In genomic region chr9:105330755-105331154, GRCh38 we compare ENCODE assay signal across 1 cellular context.
A peak's percentile ranks its signal among the peaks of the same experiment; 100 is the strongest.
TF ChIP-seq lines count a peak whose summit lies in the region.

No MANE protein-coding gene starts in this region.

TF ChIP-seq in HepG2, 621 proteins besides CTCF, POLR2A, EP300 and RAD21 (continued from another document and continues in another):
- no peak for TF ChIP-seq ZBTB26 (CRISPR knock-in tag; IDR thresholded peaks at IDR 0.05; ENCODE audit: borderline replicate concordance)
- no peak for TF ChIP-seq ZNF326 (CRISPR knock-in tag; IDR thresholded peaks at IDR 0.05; ENCODE audit: borderline replicate concordance)
- TF ChIP-seq PLSCR1 (CRISPR knock-in tag; IDR thresholded peaks at IDR 0.05; ENCODE audit: borderline replicate concordance) = no peak
- no peak for TF ChIP-seq MZF1 (CRISPR knock-in tag; IDR thresholded peaks at IDR 0.05; ENCODE audit: borderline replicate concordance)
- TF ChIP-seq ZNF335 (CRISPR knock-in tag; IDR thresholded peaks at IDR 0.05) = peak; percentile 59; the same call in 1 of the 2 replicates
- TF ChIP-seq POGZ (CRISPR knock-in tag; IDR thresholded peaks at IDR 0.05) = peak; percentile 46
- no peak for TF ChIP-seq ZNF343 (CRISPR knock-in tag; IDR thresholded peaks at IDR 0.05)
- no peak for TF ChIP-seq MATR3 (CRISPR knock-in tag; IDR thresholded peaks at IDR 0.05)
- peak; percentile 37; the same call in 1 of the 2 replicates for TF ChIP-seq ATF2 (CRISPR knock-in tag; IDR thresholded peaks at IDR 0.05)
- no peak for TF ChIP-seq MEF2D (CRISPR knock-in tag; IDR thresholded peaks at IDR 0.05)
- peak; percentile 21; the same call in 1 of the 2 replicates for TF ChIP-seq FOXK1 (CRISPR knock-in tag; IDR thresholded peaks at IDR 0.05; ENCODE audit: borderline replicate concordance, low read depth)
- TF ChIP-seq FIP1L1 (IDR thresholded peaks at IDR 0.05; ENCODE audit: borderline replicate concordance, insufficient read depth, low read depth, low read length) = no peak
- TF ChIP-seq HNRNPUL1 (IDR thresholded peaks at IDR 0.05; ENCODE audit: low read depth, low read length) = no peak
- TF ChIP-seq BCLAF1 (IDR thresholded peaks at IDR 0.05) = no peak
- TF ChIP-seq PRMT3 (CRISPR knock-in tag; IDR thresholded peaks at IDR 0.05; ENCODE audit: borderline replicate concordance, low read depth) = no peak
- TF ChIP-seq ZNF841 (CRISPR knock-in tag; IDR thresholded peaks at IDR 0.05; ENCODE audit: borderline replicate concordance) = no peak
- TF ChIP-seq HMG20B (CRISPR knock-in tag; conservative IDR thresholded peaks at IDR 0.05) = 0 out of 2 replicates have a peak, but pooled peaks have one; percentile 33
- no peak for TF ChIP-seq CCAR2 (optimal IDR thresholded peaks at IDR 0.05; ENCODE audit: low read depth, low read length)
- no peak for TF ChIP-seq ZNF569 (CRISPR knock-in tag; IDR thresholded peaks at IDR 0.05; ENCODE audit: borderline replicate concordance)
- no peak for TF ChIP-seq EEA1 (CRISPR knock-in tag; IDR thresholded peaks at IDR 0.05; ENCODE audit: borderline replicate concordance)
- TF ChIP-seq TSC22D2 (CRISPR knock-in tag; IDR thresholded peaks at IDR 0.05; ENCODE audit: borderline replicate concordance) = no peak
- TF ChIP-seq REST (IDR thresholded peaks at IDR 0.05; ENCODE audit: borderline replicate concordance in 1 of 2, low read depth in 1 of 2, low read length in 2 of 2) = no peak
- no peak for TF ChIP-seq ZNF18 (CRISPR knock-in tag; IDR thresholded peaks at IDR 0.05; ENCODE audit: insufficient replicate concordance)
- peak; percentile 75 for TF ChIP-seq PAXIP1 (CRISPR knock-in tag; conservative IDR thresholded peaks at IDR 0.05)
- no peak for TF ChIP-seq TEAD2 (CRISPR knock-in tag; IDR thresholded peaks at IDR 0.05)
- TF ChIP-seq GATAD2A (CRISPR knock-in tag; IDR thresholded peaks at IDR 0.05) = peak; percentile 86
- TF ChIP-seq AHDC1 (CRISPR knock-in tag; IDR thresholded peaks at IDR 0.05; ENCODE audit: borderline replicate concordance) = no peak
